In genomic region chr19:2782936-2783780, GRCh38 we compare ENCODE assay signal across 1 cellular context.
A peak's percentile ranks its signal among the peaks of the same experiment; 100 is the strongest.
TF ChIP-seq lines count a peak whose summit lies in the region.

Gene SGTA, minus strand, starts transcription at chr19:2783273. Its CDS starts 14,205 bp downstream, at chr19:2769068.

TF ChIP-seq in HepG2, 621 proteins besides CTCF, POLR2A, EP300 and RAD21 (continued from another document and continues in another):
- TF ChIP-seq REST (IDR thresholded peaks at IDR 0.05; ENCODE audit: borderline replicate concordance in 1 of 2, low read depth in 1 of 2, low read length in 2 of 2) (0 out of 4 replicates have a peak, but pooled peaks of 1 of the 2 experiments have one; percentile 46), PRPF4 (IDR thresholded peaks at IDR 0.05; ENCODE audit: low read depth, low read length, poor library complexity, severe bottlenecking) (no peak), E2F2 (CRISPR knock-in tag; IDR thresholded peaks at IDR 0.05; ENCODE audit: borderline replicate concordance) (peak; percentile 95; the same call in 1 of the 2 replicates), ASH2L (IDR thresholded peaks at IDR 0.05; ENCODE audit: insufficient read length, low read depth, low read length) (peak; percentile 75), SIX4 (CRISPR knock-in tag; IDR thresholded peaks at IDR 0.05) (no peak; the same call in 1 of the 2 replicates), ZNF619 (CRISPR knock-in tag; IDR thresholded peaks at IDR 0.05) (peak; percentile 88; the same call in 1 of the 2 replicates), TEAD3 (CRISPR knock-in tag; optimal IDR thresholded peaks at IDR 0.05; ENCODE audit: borderline replicate concordance) (peak; percentile 88), HOXA7 (CRISPR knock-in tag; IDR thresholded peaks at IDR 0.05) (no peak), U2AF1 (optimal IDR thresholded peaks at IDR 0.05; ENCODE audit: low read depth, low read length) (no peak), ZFAT (CRISPR knock-in tag; conservative IDR thresholded peaks at IDR 0.05) (peak; percentile 91), STAT5B (CRISPR knock-in tag; IDR thresholded peaks at IDR 0.05) (peak; percentile 14; the same call in 1 of the 2 replicates), ZNF75D (CRISPR knock-in tag; IDR thresholded peaks at IDR 0.05; ENCODE audit: borderline replicate concordance) (peak; percentile 67; the same call in 1 of the 2 replicates), HNF1B (CRISPR knock-in tag; IDR thresholded peaks at IDR 0.05) (peak; percentile 91), PATZ1 (CRISPR knock-in tag; IDR thresholded peaks at IDR 0.05) (0 out of 2 replicates have a peak, but pooled peaks have one; percentile 45), PRMT3 (CRISPR knock-in tag; IDR thresholded peaks at IDR 0.05; ENCODE audit: borderline replicate concordance, low read depth) (peak; percentile 98; the same call in 1 of the 2 replicates), RELA (CRISPR knock-in tag; IDR thresholded peaks at IDR 0.05) (no peak), FOXJ3 (CRISPR knock-in tag; IDR thresholded peaks at IDR 0.05; ENCODE audit: borderline replicate concordance) (peak; percentile 73), SRSF9 (IDR thresholded peaks at IDR 0.05; ENCODE audit: borderline replicate concordance, insufficient read depth, low read depth, low read length, poor library complexity, severe bottlenecking) (no peak), SP5 (CRISPR knock-in tag; IDR thresholded peaks at IDR 0.05; ENCODE audit: borderline replicate concordance, low read depth) (no peak), ZBTB34 (CRISPR knock-in tag; IDR thresholded peaks at IDR 0.05) (peak; percentile 66), PRDM10 (CRISPR knock-in tag; IDR thresholded peaks at IDR 0.05; ENCODE audit: low read depth) (peak; percentile 62; the same call in 1 of the 2 replicates), KDM1A (CRISPR knock-in tag; IDR thresholded peaks at IDR 0.05) (no peak), ZNF850 (CRISPR knock-in tag; conservative IDR thresholded peaks at IDR 0.05) (no peak), DZIP1 (CRISPR knock-in tag; IDR thresholded peaks at IDR 0.05) (peak; percentile 95), ZNF577 (CRISPR knock-in tag; IDR thresholded peaks at IDR 0.05; ENCODE audit: borderline replicate concordance, low read depth) (no peak), ZBTB33 (CRISPR knock-in tag; IDR thresholded peaks at IDR 0.05) (peak; percentile 85), ZBTB10 (CRISPR knock-in tag; IDR thresholded peaks at IDR 0.05; ENCODE audit: borderline replicate concordance) (peak; percentile 90), HCFC1 (IDR thresholded peaks at IDR 0.05; ENCODE audit: low read depth, low read length) (peak; percentile 71), ZNF740 (CRISPR knock-in tag; IDR thresholded peaks at IDR 0.05) (peak; percentile 75), SP2 (CRISPR knock-in tag; IDR thresholded peaks at IDR 0.05) (peak; percentile 90), ZBTB42 (CRISPR knock-in tag; IDR thresholded peaks at IDR 0.05) (peak; percentile 93), KDM4B (CRISPR knock-in tag; IDR thresholded peaks at IDR 0.05) (peak; percentile 60; the same call in 1 of the 2 replicates), ZNF598 (CRISPR knock-in tag; IDR thresholded peaks at IDR 0.05; ENCODE audit: borderline replicate concordance) (peak; percentile 59; the same call in 1 of the 2 replicates)
